26 cellular contexts compared by ENCODE assay signal in genomic region chr5:56561455-56561854, GRCh38.
"Had no signal": no experiment of that assay in that cellular context is flagged by ENCODE, and none has a peak within 500 bp of the region (broad histone marks: within the 10 kb centered on the region; RNA-seq: fewer than 3 reads in every experiment).

No MANE protein-coding gene starts in this region.

- H3K4me3 Mint-ChIP-seq: mesothelial cell of epicardium; naive B cell; natural killer cell treated with Interleukin-12 subunit alpha and Interleukin-12 subunit beta and Interleukin-15 and Interleukin-18, amount 100 ng/mL, for 72 hours; neural crest cell; stimulated activated naive B cell treated with anti-CD40 and anti-IgM and Interleukin-4, amounts not matched to agents 10 μg/mL and 1 μg/mL and 100 μg/mL, for 72 hours; stimulated activated naive CD8-positive, alpha-beta T cell treated with anti-CD3 and anti-CD28 coated beads, Interleukin-15, Interleukin-2, amounts not matched to agents 100 ng/mL and 50 ng/mL, for 24 hours; type B pancreatic cell had no signal

- H3K9me3 ChIP-seq: gastrocnemius medialis, mucosa of descending colon, neutrophil, pancreas, right lobe of liver, testis, tibial artery had no signal

- H3K27ac Mint-ChIP-seq: mesothelial cell of epicardium; naive B cell; natural killer cell treated with Interleukin-12 subunit alpha and Interleukin-12 subunit beta and Interleukin-15 and Interleukin-18, amount 100 ng/mL, for 72 hours; stimulated activated naive B cell treated with anti-CD40 and anti-IgM and Interleukin-4, amounts not matched to agents 10 μg/mL and 1 μg/mL and 100 μg/mL, for 72 hours; stimulated activated naive CD8-positive, alpha-beta T cell treated with anti-CD3 and anti-CD28 coated beads, Interleukin-15, Interleukin-2, amounts not matched to agents 100 ng/mL and 50 ng/mL, for 24 hours; type B pancreatic cell had no signal

- H3K27me3 ChIP-seq: neutrophil, pancreas, right lobe of liver, testis, tibial artery had no signal

- H3K4me1 Mint-ChIP-seq: neural crest cell had no signal

- H3K4me3 ChIP-seq: dorsolateral prefrontal cortex, gastrocnemius medialis, lung, mucosa of descending colon, pancreas, right lobe of liver, testis, tibial artery had no signal

- DNase-seq: cerebellar nuclear complex; dorsolateral prefrontal cortex; effector CD4-positive, alpha-beta T cell; foreskin fibroblast; gastrocnemius medialis; head of caudate nucleus; kidney; mesenchymal stem cell; mucosa of descending colon; naive B cell; pancreas; right lobe of liver; small intestine; stimulated activated CD4-positive, alpha-beta T cell treated with anti-CD3 and anti-CD28 coated beads, Interleukin-15, amount 100 ng/mL, for 24 hours; stimulated activated CD4-positive, alpha-beta T cell treated with anti-CD3 and anti-CD28 coated beads, Interleukin-2, amount 100 ng/mL, for 48 hours; stimulated activated naive B cell treated with anti-CD40 and anti-IgM and Interleukin-4, amounts not matched to agents 10 μg/mL and 1 μg/mL and 100 μg/mL, for 72 hours; testis; tibial artery had no signal

- H3K4me1 ChIP-seq: gastrocnemius medialis, pancreas, right lobe of liver, testis had no signal

- H3K27me3 Mint-ChIP-seq: naive B cell, type B pancreatic cell had no signal

- H3K36me3 ChIP-seq: gastrocnemius medialis, neutrophil, pancreas, right lobe of liver, tibial artery had no signal

- ATAC-seq: gastrocnemius medialis; left lobe of liver; mucosa of descending colon; natural killer cell treated with Interleukin-12 subunit alpha and Interleukin-12 subunit beta and Interleukin-15 and Interleukin-18, amount 100 ng/mL, for 72 hours; pancreas; right lobe of liver; stimulated activated naive B cell treated with anti-CD40 and anti-IgM and Interleukin-4, amounts not matched to agents 10 μg/mL and 1 μg/mL and 100 μg/mL, for 72 hours had no signal

- H3K36me3 Mint-ChIP-seq: mesothelial cell of epicardium; natural killer cell treated with Interleukin-12 subunit alpha and Interleukin-12 subunit beta and Interleukin-15 and Interleukin-18, amount 100 ng/mL, for 72 hours; stimulated activated naive B cell treated with anti-CD40 and anti-IgM and Interleukin-4, amounts not matched to agents 10 μg/mL and 1 μg/mL and 100 μg/mL, for 72 hours; type B pancreatic cell had no signal

- H3K9me3 Mint-ChIP-seq: neural crest cell; stimulated activated naive CD8-positive, alpha-beta T cell treated with anti-CD3 and anti-CD28 coated beads, Interleukin-15, Interleukin-2, amounts not matched to agents 100 ng/mL and 50 ng/mL, for 24 hours had no signal

- H3K27ac ChIP-seq: dorsolateral prefrontal cortex, gastrocnemius medialis, neutrophil, pancreas, right lobe of liver, testis, tibial artery had no signal
